In genomic region chr21:32101206-32101763, GRCh38 we compare ENCODE assay signal across 15 cellular contexts.
DNase-seq lines count a peak whose midpoint lies in the region; ATAC-seq, FAIRE-seq and TF ChIP-seq lines count a peak whose summit lies in the region.
"Had no signal": no experiment of that assay in that cellular context is flagged by ENCODE, and none has a peak within 500 bp of the region (broad histone marks: within the 10 kb centered on the region; RNA-seq: fewer than 3 reads in every experiment).

No MANE protein-coding gene starts in this region.

- no peak for ATAC-seq in heart right ventricle
- ATAC-seq: A549; CD8-positive, alpha-beta T cell had no signal

- H3K4me1 Mint-ChIP-seq in glutamatergic neuron (ENCODE audit: low read depth, unreplicated experiment) = peaks cover 19% of the 10 kb centered on the region
- H3K4me1 Mint-ChIP-seq: CD14-positive monocyte had no signal

- H3K36me3 ChIP-seq in sigmoid colon (no peaks in the 10 kb centered on the region), heart right ventricle (no peaks in the 10 kb centered on the region)

- peak overlapping the region; percentile 10 for H3K4me3 Mint-ChIP-seq in glutamatergic neuron (ENCODE audit: unreplicated experiment)
- H3K4me3 Mint-ChIP-seq: CD14-positive monocyte; CD8-positive, alpha-beta T cell had no signal

- DNase-seq in NCI-H1694 treated with DMSO at 0.1 percent for 48 hours (lab: John Stamatoyannopoulos, UW) (peak; percentile 67), NCI-H82 treated with DMSO at 0.1 percent for 48 hours (lab: John Stamatoyannopoulos, UW; ENCODE audit: unreplicated experiment) (peak; percentile 56), glutamatergic neuron (no peak), superior temporal gyrus (ENCODE audit: extremely low spot score) (peak; percentile 26), sigmoid colon (no peak), urothelium cell line (ENCODE audit: low spot score) (no peak), glomerular visceral epithelial cell (ENCODE audit: extremely low spot score) (no peak), heart right ventricle (no peak)
- DNase-seq: CD8-positive, alpha-beta T cell; DMS53; GM23248; H7 had no signal

- TF ChIP-seq EP300 in sigmoid colon (IDR thresholded peaks at IDR 0.05) = no peak

- H3K27me3 ChIP-seq in sigmoid colon = no peaks in the 10 kb centered on the region
- no peaks in the 10 kb centered on the region for H3K27me3 ChIP-seq in heart right ventricle

- peak overlapping the region; percentile 46 for H3K27ac Mint-ChIP-seq in glutamatergic neuron (ENCODE audit: unreplicated experiment)
- H3K27ac Mint-ChIP-seq: CD14-positive monocyte; CD8-positive, alpha-beta T cell had no signal

- intact Hi-C loops in sigmoid colon (cut with DNase I) (no loop called here), heart right ventricle (cut with DNase I) (no loop called here)

- H3K9me3 Mint-ChIP-seq in glutamatergic neuron (ENCODE audit: unreplicated experiment) = peaks cover 2% of the 10 kb centered on the region
- H3K9me3 Mint-ChIP-seq: CD8-positive, alpha-beta T cell had no signal

- 74 to 78% methylated on average over 5 of the region's 5 CpGs for WGBS in sigmoid colon, 2 donors
- 66 to 74% methylated on average over 5 of the region's 5 CpGs for WGBS in heart right ventricle, 2 donors

- H3K27ac ChIP-seq in sigmoid colon (no peak overlapping the region), heart right ventricle (no peak overlapping the region)
- H3K27ac ChIP-seq: A549, GM23248 had no signal

- no peak for FAIRE-seq in urothelium cell line (lab: Jason Lieb, UNC)
- FAIRE-seq: A549, D721Med had no signal

- no peaks in the 10 kb centered on the region for H3K36me3 Mint-ChIP-seq in glutamatergic neuron (ENCODE audit: unreplicated experiment)
- H3K36me3 Mint-ChIP-seq: CD14-positive monocyte; CD8-positive, alpha-beta T cell had no signal

- TF ChIP-seq CTCF in glutamatergic neuron (IDR thresholded peaks at IDR 0.05; ENCODE audit: partially characterized antibody, unreplicated experiment) (no peak), sigmoid colon (IDR thresholded peaks at IDR 0.05) (no peak), heart right ventricle (IDR thresholded peaks at IDR 0.05) (no peak)

- no peaks in the 10 kb centered on the region for H3K9me3 ChIP-seq in sigmoid colon
- peaks cover 0 to 5% (median 0%) of the 10 kb centered on the region in 11 donors for H3K9me3 ChIP-seq in heart right ventricle
- H3K9me3 ChIP-seq: A549 had no signal

- H3K4me1 ChIP-seq in sigmoid colon (no peaks in the 10 kb centered on the region), heart right ventricle (peaks cover 0 to 5% (median 0%) of the 10 kb centered on the region in 9 donors)
- H3K4me1 ChIP-seq: A549 had no signal

- H3K4me3 ChIP-seq in sigmoid colon (no peak overlapping the region), heart right ventricle (no peak overlapping the region)
- H3K4me3 ChIP-seq: A549, GM23248 had no signal

- no peak for TF ChIP-seq POLR2A in sigmoid colon (IDR thresholded peaks at IDR 0.05)

- peaks cover 4% of the 10 kb centered on the region for H3K27me3 Mint-ChIP-seq in glutamatergic neuron (ENCODE audit: unreplicated experiment)

Comparison
In these comparisons a context has a peak if more than half of its experiments do, and no peak if none do; other contexts are left out.
1. DNase-seq: peak in NCI-H1694 treated with DMSO at 0.1 percent for 48 hours (single experiment), NCI-H82 treated with DMSO at 0.1 percent for 48 hours (single experiment) and superior temporal gyrus (single experiment); none in glutamatergic neuron (single experiment), sigmoid colon (single experiment), urothelium cell line (single experiment), glomerular visceral epithelial cell (single experiment) and heart right ventricle (0 of 2).